ENCODE assay signal across 8 cellular contexts in the genomic region with DNA sequence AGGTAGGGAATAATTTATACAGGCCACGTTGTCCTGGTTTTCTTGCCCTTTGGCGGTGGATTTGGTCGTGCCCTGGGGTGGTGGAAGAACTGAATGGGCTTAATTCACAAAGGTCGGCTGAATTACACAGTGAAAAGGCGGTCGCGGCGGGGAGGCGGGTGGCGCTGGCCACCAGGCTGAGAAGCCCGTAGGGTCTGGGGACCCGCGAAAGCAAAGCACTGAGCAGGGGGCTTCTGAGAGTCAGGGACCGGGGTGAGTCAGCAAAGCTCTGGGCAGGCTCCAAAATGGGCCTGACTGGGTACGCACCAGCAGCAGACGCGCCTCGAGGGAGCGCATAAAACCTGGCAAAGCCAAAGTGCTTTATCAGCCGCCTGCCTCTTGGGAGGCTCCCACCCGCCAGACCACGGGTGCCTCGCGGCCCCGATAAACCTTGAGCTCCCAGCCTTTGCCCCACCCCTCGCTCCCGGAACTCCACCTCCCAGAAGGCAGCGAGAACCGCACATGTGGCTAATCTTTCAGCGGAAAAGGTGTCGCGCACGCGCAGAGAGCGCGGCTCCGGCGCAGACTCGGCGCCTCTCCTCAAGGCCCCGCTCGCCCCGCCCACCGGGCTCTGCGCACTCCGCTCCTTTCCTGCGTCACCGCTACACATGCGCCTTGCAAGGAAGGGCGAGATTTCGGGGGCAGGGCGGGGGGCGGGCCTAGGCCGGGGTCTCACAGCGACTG. TPM values are rescaled to one million over a fixed set of nuclear protein-coding genes. Genes with fewer than 3 reads are reported as not detected.
DNase-seq lines count a peak whose midpoint lies in the region; TF ChIP-seq lines count a peak whose summit lies in the region.

No MANE protein-coding gene starts in this region.

- no peak overlapping the region for H2BK12ac ChIP-seq in H9 (ENCODE audit: insufficient read length, low read depth, low read length)

- no peaks in the 10 kb centered on the region for H3K27me3 ChIP-seq in H9 (ENCODE audit: insufficient read depth, low read length)

- peaks cover 5% of the 10 kb centered on the region; the same call in 1 of the 2 replicates for H3K79me2 ChIP-seq in H9 (ENCODE audit: insufficient read depth, low read length)

- H3K4me1 Mint-ChIP-seq in H9 (peaks cover 25 to 29% of the 10 kb centered on the region in 2 experiments), nephron progenitor cell (peaks cover 30% of the 10 kb centered on the region)
- peaks cover 38% of the 10 kb centered on the region for H3K4me1 Mint-ChIP-seq in stimulated activated naive CD8-positive, alpha-beta T cell treated with anti-CD3 and anti-CD28 coated beads, Interleukin-15, Interleukin-2, amounts not matched to agents 100 ng/mL and 50 ng/mL, for 24 hours (ENCODE audit: low read depth)

- H3K23ac ChIP-seq in H9 (ENCODE audit: insufficient read length, low read depth, low read length) = no peak overlapping the region

- no peak overlapping the region for H2BK120ac ChIP-seq in H9 (ENCODE audit: low read depth, low read length, poor library complexity, severe bottlenecking)

- DNase-seq in ELR (ENCODE audit: low read depth) = peak; percentile 99
- peak; percentile 100 for DNase-seq in H9
- peak; percentile 99 for DNase-seq in M059J (ENCODE audit: low read depth)
- DNase-seq in activated gamma-delta T cell (lab: John Stamatoyannopoulos, UW) = peak; percentile 99
- DNase-seq in fibroblast of the conjunctiva (ENCODE audit: low read depth) = peak; percentile 98
- peak; percentile 100 for DNase-seq in nephron progenitor cell

- H3K14ac ChIP-seq in H9 (ENCODE audit: insufficient read depth, low read length) = peak overlapping the region; percentile 87

- peaks cover 14% of the 10 kb centered on the region for H3K23me2 ChIP-seq in H9 (ENCODE audit: insufficient read length, low read depth, low read length, poor library complexity, severe bottlenecking)

- H3K9ac ChIP-seq in H9 (ENCODE audit: extremely low read depth, insufficient read length, low read length) = peak overlapping the region; percentile 81

- H3K18ac ChIP-seq in H9 (ENCODE audit: insufficient read length, low read depth, low read length) = peak overlapping the region; percentile 74

- H3T11ph ChIP-seq in H9 (ENCODE audit: low read length) = peak overlapping the region; percentile 39

- peak; percentile 83 for TF ChIP-seq POLR2A in Raji (IDR thresholded peaks at IDR 0.05; ENCODE audit: insufficient read depth, low read depth, low read length)

- H3K27ac ChIP-seq in H9 (ENCODE audit: insufficient read length, low read depth, low read length) = peak overlapping the region; percentile 80

- H3K27ac Mint-ChIP-seq in H9 (peak overlapping the region; percentile 98 to 99 (median 99)), nephron progenitor cell (peak overlapping the region; percentile 95)
- peak overlapping the region; percentile 94 for H3K27ac Mint-ChIP-seq in stimulated activated naive CD8-positive, alpha-beta T cell treated with anti-CD3 and anti-CD28 coated beads, Interleukin-15, Interleukin-2, amounts not matched to agents 100 ng/mL and 50 ng/mL, for 24 hours

- no peak overlapping the region for H4K8ac ChIP-seq in H9 (replicated peaks; ENCODE audit: insufficient read length, low read depth, low read length)

- peaks cover 5% of the 10 kb centered on the region for H3K79me1 ChIP-seq in H9 (ENCODE audit: insufficient read depth, low read depth, low read length, poor library complexity, severe bottlenecking)

- no CpG with 5 or more reads among the region's 55 CpGs for WGBS in H9 (ENCODE audit: extremely low coverage, insufficient read length, low lambda C conversion rate)

- H3K36me3 Mint-ChIP-seq in H9 (ENCODE audit: insufficient read depth in 1 of 3, low read depth in 3 of 3) = peaks cover 58 to 80% (median 70%) of the 10 kb centered on the region in 3 experiments
- peaks cover 55% of the 10 kb centered on the region for H3K36me3 Mint-ChIP-seq in nephron progenitor cell (ENCODE audit: low read depth)
- peaks cover 66% of the 10 kb centered on the region for H3K36me3 Mint-ChIP-seq in stimulated activated naive CD8-positive, alpha-beta T cell treated with anti-CD3 and anti-CD28 coated beads, Interleukin-15, Interleukin-2, amounts not matched to agents 100 ng/mL and 50 ng/mL, for 24 hours (ENCODE audit: low read depth)

- H2AFZ ChIP-seq in H9 (ENCODE audit: low read length) = no peak overlapping the region

- no peaks in the 10 kb centered on the region for H3K9me3 ChIP-seq in H9 (ENCODE audit: control insufficient read depth, low read depth, low read length)

- H3K27me3 Mint-ChIP-seq in H9 (ENCODE audit: low read depth) (peaks cover 1% of the 10 kb centered on the region; the same call in 1 of the 2 replicates), nephron progenitor cell (ENCODE audit: low read depth, poor library complexity) (no peaks in the 10 kb centered on the region)
- no peaks in the 10 kb centered on the region for H3K27me3 Mint-ChIP-seq in stimulated activated naive CD8-positive, alpha-beta T cell treated with anti-CD3 and anti-CD28 coated beads, Interleukin-15, Interleukin-2, amounts not matched to agents 100 ng/mL and 50 ng/mL, for 24 hours

- no peaks in the 10 kb centered on the region; a peak in 1 of 5 replicates for H3K9me3 Mint-ChIP-seq in H9
- H3K9me3 Mint-ChIP-seq in nephron progenitor cell = no peaks in the 10 kb centered on the region
- H3K9me3 Mint-ChIP-seq in stimulated activated naive CD8-positive, alpha-beta T cell treated with anti-CD3 and anti-CD28 coated beads, Interleukin-15, Interleukin-2, amounts not matched to agents 100 ng/mL and 50 ng/mL, for 24 hours = no peaks in the 10 kb centered on the region

- no peak overlapping the region for H4K5ac ChIP-seq in H9 (ENCODE audit: insufficient read length, low read depth, low read length)

- no peak overlapping the region for H2BK20ac ChIP-seq in H9 (ENCODE audit: low read depth, low read length, poor library complexity, severe bottlenecking)

- H3K4ac ChIP-seq in H9 (ENCODE audit: low read depth, low read length) = no peak overlapping the region

- no peak overlapping the region for H4K91ac ChIP-seq in H9 (ENCODE audit: insufficient read length, low read depth, low read length)

- H3K4me3 Mint-ChIP-seq in H9 = peak overlapping the region; percentile 98 to 99
- peak overlapping the region; percentile 99 for H3K4me3 Mint-ChIP-seq in nephron progenitor cell
- H3K4me3 Mint-ChIP-seq in stimulated activated naive CD8-positive, alpha-beta T cell treated with anti-CD3 and anti-CD28 coated beads, Interleukin-15, Interleukin-2, amounts not matched to agents 100 ng/mL and 50 ng/mL, for 24 hours = peak overlapping the region; percentile 96

- peak overlapping the region; percentile 96 for H3K4me2 ChIP-seq in H9 (ENCODE audit: insufficient read depth, insufficient read length, low read length)

- H2BK5ac ChIP-seq in H9 (ENCODE audit: insufficient read length, low read length) = no peak overlapping the region

- no peak overlapping the region for H3K56ac ChIP-seq in H9 (ENCODE audit: insufficient read length, low read depth, low read length)

- no peak for TF ChIP-seq CTCF in H9 (conservative IDR thresholded peaks at IDR 0.05)
- no peak for TF ChIP-seq CTCF in nephron progenitor cell (IDR thresholded peaks at IDR 0.05)

- no peak overlapping the region for H2BK15ac ChIP-seq in H9 (ENCODE audit: low read depth, low read length)

- no peaks in the 10 kb centered on the region for H4K20me1 ChIP-seq in H9 (ENCODE audit: control insufficient read depth, insufficient read depth, insufficient read length)

- no peak overlapping the region for H2AK5ac ChIP-seq in H9 (ENCODE audit: insufficient read length, low read length)

- H3K4me1 ChIP-seq in H9 (ENCODE audit: insufficient read depth, low read length) = no peaks in the 10 kb centered on the region

RNA-seq across cellular contexts. Expression of a gene that starts 0.4 kb away (rescaled TPM):
- 56.1 and 58.4 TPM in 2 replicates for total RNA-seq in H9 (2021)
- 27.4 and 43.4 TPM in 2 replicates for total RNA-seq in M059J (2014; rRNA removed; shearing (Covaris generic))

RNA-seq across cellular contexts. Expression of a gene that starts 11.0 kb away (rescaled TPM):
- total RNA-seq in H9 (2021) = 443 and 459 TPM in 2 replicates
- total RNA-seq in M059J (2014; rRNA removed; shearing (Covaris generic)) = 676 and 795 TPM in 2 replicates

RNA-seq across cellular contexts. Expression of a gene that starts 30.4 kb away (rescaled TPM):
- 64.7 and 69.7 TPM in 2 replicates for total RNA-seq in H9 (2021)
- total RNA-seq in M059J (2014; rRNA removed; shearing (Covaris generic)) = 21.2 and 30.3 TPM in 2 replicates

RNA-seq across cellular contexts. Expression of a gene that starts 43.8 kb away (rescaled TPM):
- 2.7 TPM in 2 replicates for total RNA-seq in H9 (2021)
- total RNA-seq in M059J (2014; rRNA removed; shearing (Covaris generic)) = not detected in 2 replicates

RNA-seq across cellular contexts. Expression of a gene that starts 50.5 kb away (rescaled TPM):
- 38.4 and 42.0 TPM in 2 replicates for total RNA-seq in H9 (2021)
- total RNA-seq in M059J (2014; rRNA removed; shearing (Covaris generic)) = 29.4 and 43.6 TPM in 2 replicates

Comparison
In these comparisons a context has a peak if more than half of its experiments do, and no peak if none do; other contexts are left out.
1. Peak in every context shown above with its lines: DNase-seq and H3K27ac ChIP-seq.